In the genomic region with DNA sequence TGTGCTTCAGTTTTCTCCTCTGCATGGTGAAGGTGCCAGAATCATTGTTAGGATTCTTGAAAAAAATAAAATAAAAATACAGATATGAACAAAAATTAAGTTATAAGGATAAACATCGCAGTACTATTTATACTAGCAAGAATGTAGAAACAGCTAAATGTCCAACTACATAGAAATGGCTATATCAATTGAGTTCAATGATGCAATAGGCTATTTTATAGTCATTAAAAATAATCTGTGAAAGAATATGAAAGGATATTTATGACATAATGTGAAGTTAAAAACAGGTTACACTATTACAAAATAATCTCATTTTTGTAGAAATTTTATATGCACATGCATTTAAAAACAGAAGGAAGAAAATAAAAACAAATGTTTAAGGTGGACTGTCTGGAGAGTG, we compare ENCODE assay signal across 23 cellular contexts.
DNase-seq lines count a peak whose midpoint lies in the region; ATAC-seq, FAIRE-seq and TF ChIP-seq lines count a peak whose summit lies in the region.
"Had no signal": no experiment of that assay in that cellular context is flagged by ENCODE, and none has a peak within 500 bp of the region (broad histone marks: within the 10 kb centered on the region; RNA-seq: fewer than 3 reads in every experiment).

No MANE protein-coding gene starts in this region.

- TF ChIP-seq POLR2A in A549 (IDR thresholded peaks at IDR 0.05; ENCODE audit: low read length): no peak
- no peak for TF ChIP-seq POLR2A in K562 (conservative IDR thresholded peaks at IDR 0.05)

- no peaks in the 10 kb centered on the region for H3K79me2 ChIP-seq in K562 (ENCODE audit: control insufficient read depth, insufficient read depth, low read length)

- H3K36me3 ChIP-seq in K562 (ENCODE audit: control insufficient read depth, insufficient read depth, low read length) (no peaks in the 10 kb centered on the region), small intestine (ENCODE audit: control insufficient read depth in 2 of 2, insufficient read depth in 2 of 2, low read length in 2 of 2) (no peaks in the 10 kb centered on the region)

- no peak for DNase-seq in A549 (ENCODE audit: low read depth in 1 of 2, low spot score in 1 of 2)
- DNase-seq in K562 (ENCODE audit: extremely low read depth in 1 of 4, low spot score in 3 of 4): no peak
- DNase-seq in frontal cortex (ENCODE audit: low spot score in 2 of 2): no peak
- DNase-seq in small intestine: no peak
- no peak for DNase-seq in T1000 (lab: John Stamatoyannopoulos, UW)
- no peak for DNase-seq in GM10266 (ENCODE audit: extremely low spot score)
- DNase-seq in DMS79 treated with DMSO at 0.1 percent for 48 hours (lab: John Stamatoyannopoulos, UW): no peak
- DNase-seq: 8988T; ACHN; AML-193; Caco-2; Calu3; CD4-positive, alpha-beta T cell; CD8-positive, alpha-beta T cell; DND-41; EL; GDM1 had no signal

- no peaks in the 10 kb centered on the region for H4K20me1 ChIP-seq in K562 (replicated peaks; ENCODE audit: control insufficient read depth, insufficient read depth, low read length)
- H4K20me1 ChIP-seq: BLaER1 treated with 17β-estradiol and CSF1 and Interleukin-3, amounts not matched to agents 10 nM and 100 nM had no signal

- intact Hi-C loops in K562 (cut with micrococcal nuclease): no loop called here

- H3K9me3 ChIP-seq in A549: no peaks in the 10 kb centered on the region
- no peaks in the 10 kb centered on the region for H3K9me3 ChIP-seq in K562 (replicated peaks; ENCODE audit: control insufficient read depth, insufficient read depth, low read depth, low read length)
- no peaks in the 10 kb centered on the region for H3K9me3 ChIP-seq in small intestine (ENCODE audit: control insufficient read depth, low read depth)
- H3K9me3 ChIP-seq: BLaER1 treated with 17β-estradiol and CSF1 and Interleukin-3, amounts not matched to agents 10 nM and 100 nM; Caco-2 had no signal

- H3K27me3 ChIP-seq in K562 (ENCODE audit: control insufficient read depth in 2 of 2, insufficient read depth in 2 of 2, low read length in 2 of 2) (no peaks in the 10 kb centered on the region), small intestine (ENCODE audit: control insufficient read depth in 2 of 2, insufficient read depth in 2 of 2, low read length in 2 of 2) (no peaks in the 10 kb centered on the region)
- H3K27me3 ChIP-seq: BLaER1 treated with 17β-estradiol and CSF1 and Interleukin-3, amounts not matched to agents 10 nM and 100 nM had no signal

- TF ChIP-seq RAD21 in A549 (conservative IDR thresholded peaks at IDR 0.05 in 1 of 2, IDR thresholded peaks at IDR 0.05 in 1 of 2): no peak
- no peak for TF ChIP-seq RAD21 in K562 (CRISPR knock-in tag; conservative IDR thresholded peaks at IDR 0.05 in 1 of 2, IDR thresholded peaks at IDR 0.05 in 1 of 2)

- ATAC-seq in A549 (no peak), K562 (no peak), HG02970 (IDR thresholded peaks at IDR 0.05; ENCODE audit: low FRiP score, unreplicated experiment) (no peak)
- ATAC-seq: CD8-positive, alpha-beta T cell had no signal

- H3K4me2 ChIP-seq in A549 (no peak overlapping the region), K562 (ENCODE audit: insufficient read depth, low read length) (no peak overlapping the region)
- H3K4me2 ChIP-seq: BLaER1 treated with 17β-estradiol and CSF1 and Interleukin-3, amounts not matched to agents 10 nM and 100 nM had no signal

- BruUV-seq in K562 (replicated peaks; lab: Mats Ljungman, UMichigan): no TSS peak

- no peak overlapping the region for H3K9ac ChIP-seq in K562 (ENCODE audit: insufficient read depth in 1 of 2, low read depth in 2 of 2, low read length in 2 of 2)
- H3K9ac ChIP-seq: BLaER1 treated with 17β-estradiol and CSF1 and Interleukin-3, amounts not matched to agents 10 nM and 100 nM had no signal

- no peak overlapping the region for H2AFZ ChIP-seq in K562 (ENCODE audit: low read depth, low read length)

- peak; percentile 77 for FAIRE-seq in A549 (lab: Jason Lieb, UNC)
- no peak for FAIRE-seq in K562 (lab: Jason Lieb, UNC)
- FAIRE-seq in frontal cortex (lab: Jason Lieb, UNC): peak; percentile 36
- FAIRE-seq in small intestine (lab: Jason Lieb, UNC): peak; percentile 62
- FAIRE-seq: D721Med, GM12891, GM19239 had no signal

- H3K4me3 ChIP-seq in A549 (no peak overlapping the region), K562 (no peak overlapping the region), small intestine (ENCODE audit: low read depth in 1 of 2, low read length in 2 of 2) (no peak overlapping the region)
- H3K4me3 ChIP-seq: BLaER1 treated with 17β-estradiol and CSF1 and Interleukin-3, amounts not matched to agents 10 nM and 100 nM had no signal

- in situ Hi-C loops in K562 (cut with MboI): no loop called here

- POLR2A ChIA-PET in A549 (lab: Yijun Ruan, JAX): no interaction called here
- POLR2A ChIA-PET in K562 (lab: Yijun Ruan, JAX): interaction anchor here (1.1 kb wide), 1 partner anchor 23 kb away, joined by 3 read pairs; no protein-coding TSS in a partner anchor

- CTCF ChIA-PET in A549 (lab: Yijun Ruan, JAX): interaction anchor here (1.5 kb wide), 1 partner anchor 13 kb away, joined by 4 read pairs; no protein-coding TSS in a partner anchor
- CTCF ChIA-PET in K562 (lab: Yijun Ruan, JAX; ENCODE audit: low intra/inter-chr PET ratio): no interaction called here

- H3K4me1 ChIP-seq in A549: peaks cover 23% of the 10 kb centered on the region
- H3K4me1 ChIP-seq in K562 (replicated peaks in 1 of 2; ENCODE audit: control insufficient read depth in 2 of 2, insufficient read depth in 2 of 2, low read length in 2 of 2): peaks cover 10 to 16% of the 10 kb centered on the region in 2 experiments; a peak in 4 of 5 replicates
- no peaks in the 10 kb centered on the region for H3K4me1 ChIP-seq in small intestine (ENCODE audit: control insufficient read depth in 2 of 2, insufficient read depth in 1 of 2, low read depth in 1 of 2, low read length in 1 of 2)
- H3K4me1 ChIP-seq: BLaER1 treated with 17β-estradiol and CSF1 and Interleukin-3, amounts not matched to agents 10 nM and 100 nM had no signal

- 96% methylated on average over 1 of the region's 1 CpG for WGBS in A549 (ENCODE audit: missing lambda C conversion rate)
- 79% methylated on average over 1 of the region's 1 CpG for WGBS in K562 (ENCODE audit: insufficient coverage, low coverage, missing lambda C conversion rate)
- 97 to 98% (median 98%) methylated on average over 1 of the region's 1 CpG for WGBS in small intestine, 3 donors

- TF ChIP-seq EP300 in A549 (IDR thresholded peaks at IDR 0.05) (no peak), K562 (IDR thresholded peaks at IDR 0.05; ENCODE audit: low read length) (no peak)

- no peaks in the 10 kb centered on the region for H3K9me1 ChIP-seq in K562 (ENCODE audit: control insufficient read depth, insufficient read depth, low read length)

- no peak for TF ChIP-seq CTCF in A549 (IDR thresholded peaks at IDR 0.05)
- no peak for TF ChIP-seq CTCF in K562 (IDR thresholded peaks at IDR 0.05 in 2 of 3, conservative IDR thresholded peaks at IDR 0.05 in 1 of 3; ENCODE audit: insufficient read depth in 2 of 3, low read depth in 1 of 3, low read length in 3 of 3)
- TF ChIP-seq CTCF in GM10266 (IDR thresholded peaks at IDR 0.05; ENCODE audit: control insufficient read depth, insufficient read depth, low read depth, missing control alignments): no peak

- no peak overlapping the region for H3K27ac ChIP-seq in A549
- no peak overlapping the region for H3K27ac ChIP-seq in K562 (ENCODE audit: extremely low read depth, low read depth, low read length)
- no peak overlapping the region for H3K27ac ChIP-seq in small intestine (ENCODE audit: low read depth in 1 of 2, low read length in 1 of 2)
- H3K27ac ChIP-seq: BLaER1 treated with 17β-estradiol and CSF1 and Interleukin-3, amounts not matched to agents 10 nM and 100 nM; C4-2B had no signal

TF ChIP-seq in A549, 52 proteins besides CTCF, POLR2A, EP300 and RAD21 (continues in another document):
- TF ChIP-seq RNF2 (IDR thresholded peaks at IDR 0.05; ENCODE audit: borderline replicate concordance, low read depth) (no peak), ZSCAN20 (CRISPR knock-in tag; IDR thresholded peaks at IDR 0.05) (no peak), MYC (IDR thresholded peaks at IDR 0.05; ENCODE audit: borderline replicate concordance, low read length) (no peak), CBX2 (IDR thresholded peaks at IDR 0.05; ENCODE audit: borderline replicate concordance, low read depth) (no peak), SMC3 (IDR thresholded peaks at IDR 0.05) (no peak), ZC3H11A (IDR thresholded peaks at IDR 0.05) (no peak), CHD4 (IDR thresholded peaks at IDR 0.05; ENCODE audit: borderline replicate concordance) (no peak)

TF ChIP-seq in K562, 482 proteins besides CTCF, POLR2A, EP300 and RAD21:
- TF ChIP-seq, protein P1, sequence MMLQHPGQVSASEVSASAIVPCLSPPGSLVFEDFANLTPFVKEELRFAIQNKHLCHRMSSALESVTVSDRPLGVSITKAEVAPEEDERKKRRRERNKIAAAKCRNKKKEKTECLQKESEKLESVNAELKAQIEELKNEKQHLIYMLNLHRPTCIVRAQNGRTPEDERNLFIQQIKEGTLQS (IDR thresholded peaks at IDR 0.05): peak; percentile 51
- TF ChIP-seq, protein P1 (CRISPR knock-in tag; conservative IDR thresholded peaks at IDR 0.05): no peak
- TF ChIP-seq ZBED1 (IDR thresholded peaks at IDR 0.05) (no peak), CEBPG (CRISPR knock-in tag; IDR thresholded peaks at IDR 0.05) (no peak), CEBPG (tag; conservative IDR thresholded peaks at IDR 0.05 in 1 of 2, IDR thresholded peaks at IDR 0.05 in 1 of 2) (peak; percentile 24 to 53; a peak in 2 of 4 replicates)
